In the genomic region with DNA sequence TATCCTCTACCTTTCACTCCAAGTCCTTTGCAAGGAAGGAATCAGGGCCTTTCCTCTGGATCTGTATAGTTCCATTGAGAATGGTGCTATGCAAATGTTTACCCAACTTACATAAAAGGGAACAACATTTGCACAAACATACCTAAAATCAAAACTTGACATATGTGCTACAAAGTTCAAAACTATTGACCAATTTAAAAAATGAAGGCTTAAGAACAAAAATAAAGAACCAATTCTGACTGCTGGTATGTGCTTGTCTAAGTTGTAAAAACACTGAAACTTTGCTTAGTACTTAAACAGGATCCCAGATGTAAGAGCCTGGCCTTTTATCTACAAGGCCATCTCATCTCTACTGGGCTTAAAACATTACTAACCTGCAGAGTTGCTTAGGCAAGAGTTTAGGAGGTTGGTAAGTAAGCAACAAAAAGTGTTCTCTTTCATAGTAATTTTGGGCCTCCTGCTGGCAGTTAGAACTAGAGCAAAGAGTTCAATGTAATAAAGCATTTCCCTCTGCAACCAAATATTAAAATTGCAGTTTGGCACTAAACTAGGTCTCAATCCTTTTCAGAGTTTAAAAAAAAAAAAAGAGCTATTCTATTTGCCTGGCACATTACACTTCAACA, we compare ENCODE assay signal across 8 cellular contexts. TPM values are rescaled to one million over a fixed set of nuclear protein-coding genes. Genes with fewer than 3 reads are reported as not detected.
DNase-seq lines count a peak whose midpoint lies in the region; ATAC-seq, FAIRE-seq and TF ChIP-seq lines count a peak whose summit lies in the region.

No MANE protein-coding gene starts in this region.

- no peak overlapping the region for H2AFZ ChIP-seq in PC-3 (ENCODE audit: low read length)
- H2AFZ ChIP-seq in endothelial cell of umbilical vein (ENCODE audit: low read depth, low read length) = no peak overlapping the region

- POLR2A ChIA-PET in PC-3 (lab: Charles Lee; ENCODE audit: unreplicated experiment) = interaction anchor here (0.6 kb wide), 2 partner anchors 64 to 138 kb away, joined by 6 read pairs; no protein-coding TSS in a partner anchor
- POLR2A ChIA-PET in endothelial cell of umbilical vein (lab: Charles Lee) = interaction anchor here (0.7 to 1.4 kb wide), 2 partner anchors 12 to 138 kb away, joined by 4 to 5 read pairs; no protein-coding TSS in a partner anchor

- ATAC-seq in PC-3 (peak; percentile 23), GM21737 (IDR thresholded peaks at IDR 0.05; ENCODE audit: unreplicated experiment) (no peak)

- H4K20me1 ChIP-seq in PC-3 (ENCODE audit: low read length) (peaks cover 10% of the 10 kb centered on the region), endothelial cell of umbilical vein (replicated peaks; ENCODE audit: control insufficient read depth, extremely low read depth, insufficient read depth, low read length) (no peaks in the 10 kb centered on the region)

- H3K4me2 ChIP-seq in PC-3 (ENCODE audit: low read length) (peak overlapping the region; percentile 94), endothelial cell of umbilical vein (ENCODE audit: insufficient read depth, low read length) (peak overlapping the region; percentile 84)

- H3K4me1 ChIP-seq in PC-3 (ENCODE audit: insufficient read depth, low read length) (peaks cover 48% of the 10 kb centered on the region), endothelial cell of umbilical vein (ENCODE audit: control insufficient read depth, extremely low read depth, insufficient read depth, low read length) (peaks cover 42% of the 10 kb centered on the region)

- H3K9me2 ChIP-seq in PC-3 (replicated peaks; ENCODE audit: low read length) = no peaks in the 10 kb centered on the region

- BruUV-seq in PC-3 (replicated peaks; lab: Mats Ljungman, UMichigan) (no TSS peak), endothelial cell of umbilical vein (replicated peaks; lab: Mats Ljungman, UMichigan) (no TSS peak)

- no peak for TF ChIP-seq POLR2A in endothelial cell of umbilical vein (IDR thresholded peaks at IDR 0.05; ENCODE audit: low read depth, low read length)

- peak overlapping the region; percentile 44 for H3K27ac ChIP-seq in PC-3 (ENCODE audit: low read length)
- H3K27ac ChIP-seq in endothelial cell of umbilical vein (ENCODE audit: insufficient read depth, low read depth, low read length) = no peak overlapping the region

- intact Hi-C loops in PC-3 (cut with micrococcal nuclease) = loop anchor here (1.0 to 10.0 kb wide), 5 partner anchors 68 to 205 kb away; no protein-coding TSS in a partner anchor
- intact Hi-C loops in endothelial cell of umbilical vein (cut with micrococcal nuclease) = loop anchor here (1.0 kb wide), 1 partner anchor 217 kb away; no protein-coding TSS in a partner anchor

- TF ChIP-seq CTCF in GM13976 (IDR thresholded peaks at IDR 0.05; ENCODE audit: borderline replicate concordance, control extremely low read depth, extremely low read depth, insufficient read depth, missing control alignments) = peak; percentile 38
- peak; percentile 58 for TF ChIP-seq CTCF in PC-3 (conservative IDR thresholded peaks at IDR 0.05; ENCODE audit: low read depth, low read length)
- peak in 1 of 2 donors; percentile 14 for TF ChIP-seq CTCF in endothelial cell of umbilical vein (IDR thresholded peaks at IDR 0.05; ENCODE audit: extremely low read depth in 1 of 2, insufficient read depth in 1 of 2, low read depth in 1 of 2, low read length in 2 of 2)

- dilution Hi-C loops in endothelial cell of umbilical vein (cut with MboI; ENCODE audit: extremely low pct_ligation_motif_present, low sequenced_read_pairs) = no loop called here

- H3K79me2 ChIP-seq in PC-3 (ENCODE audit: low read length) (peaks cover 60% of the 10 kb centered on the region), endothelial cell of umbilical vein (ENCODE audit: control insufficient read depth, insufficient read depth, low read length) (peaks cover 34% of the 10 kb centered on the region)

- H3K9me3 ChIP-seq in PC-3 (ENCODE audit: low read length) = no peaks in the 10 kb centered on the region
- H3K9me3 ChIP-seq in endothelial cell of umbilical vein (replicated peaks; ENCODE audit: control insufficient read depth, insufficient read depth, low read length) = no peaks in the 10 kb centered on the region

- H3K9ac ChIP-seq in PC-3 (ENCODE audit: low read length) (no peak overlapping the region), endothelial cell of umbilical vein (replicated peaks; ENCODE audit: extremely low read depth, insufficient read depth, low read length) (no peak overlapping the region)

- H3F3A ChIP-seq in PC-3 (ENCODE audit: low read length, unreplicated experiment) = peaks cover 6% of the 10 kb centered on the region

- H3K27me3 ChIP-seq in PC-3 (ENCODE audit: low read length) (no peaks in the 10 kb centered on the region), endothelial cell of umbilical vein (ENCODE audit: control insufficient read depth in 2 of 2, insufficient read depth in 2 of 2, low read length in 2 of 2) (no peaks in the 10 kb centered on the region)

- H3K9me1 ChIP-seq in endothelial cell of umbilical vein (replicated peaks; ENCODE audit: control insufficient read depth, extremely low read depth, insufficient read depth, low read length) = peaks cover 5% of the 10 kb centered on the region

- CTCF ChIA-PET in PC-3 (lab: Charles Lee) (interaction anchor here (0.6 to 1.5 kb wide), 6 partner anchors 82 to 588 kb away, joined by 3 to 9 read pairs (median 4); no protein-coding TSS in a partner anchor), endothelial cell of umbilical vein (lab: Charles Lee) (interaction anchor here (0.6 to 1.6 kb wide), 10 partner anchors 10 to 289 kb away, joined by 3 to 17 read pairs (median 3); a partner anchor contains a TSS)

- peak overlapping the region; percentile 73 for H3K4me3 ChIP-seq in PC-3 (ENCODE audit: low read length)
- peak overlapping the region in 1 of 3 experiments; percentile 48 for H3K4me3 ChIP-seq in endothelial cell of umbilical vein (replicated peaks in 1 of 3; ENCODE audit: insufficient read depth in 1 of 3, low read depth in 1 of 3, low read length in 3 of 3)

- FAIRE-seq in endothelial cell of umbilical vein (lab: Jason Lieb, UNC) = peak; percentile 55

- in situ Hi-C loops in GM13976 (cut with MboI; ENCODE audit: low sequenced_read_pairs, unreplicated experiment) = no loop called here

- peak; percentile 30 for DNase-seq in AG20443 (ENCODE audit: low spot score)
- DNase-seq in GM13976 (ENCODE audit: low spot score) = no peak
- peak; percentile 70 for DNase-seq in PC-3
- peak; percentile 65 for DNase-seq in endothelial cell of umbilical vein (ENCODE audit: low read depth, low spot score)
- peak; percentile 73 for DNase-seq in renal cortical epithelial cell (ENCODE audit: low read depth)
- DNase-seq in stimulated activated CD4-positive, alpha-beta T cell treated with anti-CD3 and anti-CD28 coated beads, Interleukin-4, amount 100 ng/mL, for 4 hours = no peak
- no peak for DNase-seq in stimulated activated CD4-positive, alpha-beta T cell treated with anti-CD3 and anti-CD28 coated beads, Interleukin-2, amount 100 ng/mL, for 24 hours

- H3K36me3 ChIP-seq in PC-3 (ENCODE audit: low read depth, low read length) = no peaks in the 10 kb centered on the region
- no peaks in the 10 kb centered on the region for H3K36me3 ChIP-seq in endothelial cell of umbilical vein (ENCODE audit: control insufficient read depth in 2 of 2, extremely low read depth in 1 of 2, insufficient read depth in 2 of 2, low read length in 2 of 2)

TF ChIP-seq in endothelial cell of umbilical vein, 7 proteins besides CTCF, POLR2A, EP300 and RAD21:
- TF ChIP-seq GATA2 (IDR thresholded peaks at IDR 0.05; ENCODE audit: insufficient read depth, insufficient read length, low read depth, low read length) (peak; percentile 39), FOS (IDR thresholded peaks at IDR 0.05; ENCODE audit: borderline replicate concordance, insufficient read depth, low read length) (no peak), POLR2AphosphoS5 (IDR thresholded peaks at IDR 0.05; ENCODE audit: insufficient read depth, low read depth, low read length) (no peak)

RNA-seq across cellular contexts. Expression of a gene that starts 2.0 kb away (rescaled TPM):
- total RNA-seq in PC-3 (2014; rRNA removed) = 33.6 and 36.5 TPM in 2 replicates
- total RNA-seq in endothelial cell of umbilical vein = 39.9 and 40.0 TPM in 2 replicates
- 40.7 and 59.4 TPM in 2 replicates for polyA plus RNA-seq in endothelial cell of umbilical vein
- 31.3 and 35.2 TPM in 2 replicates for polyA plus RNA-seq in endothelial cell of umbilical vein (2011; cell fraction: cytosol; rRNA removed)
- polyA plus RNA-seq in endothelial cell of umbilical vein (2011; cell fraction: nucleus; rRNA removed) = 99.0 and 117 TPM in 2 replicates
- polyA plus RNA-seq in endothelial cell of umbilical vein (2012) = 22.4 and 22.8 TPM in 2 replicates
- polyA minus RNA-seq in endothelial cell of umbilical vein = 87.5 and 93.7 TPM in 2 replicates
- polyA minus RNA-seq in endothelial cell of umbilical vein (2011; cell fraction: cytosol; rRNA and poly(A)+ RNA removed) = 14.0 TPM
- 53.4 and 73.0 TPM in 2 replicates for polyA minus RNA-seq in endothelial cell of umbilical vein (2011; cell fraction: nucleus; rRNA and poly(A)+ RNA removed)
- 5.9 and 25.1 TPM in 2 replicates for total RNA-seq in renal cortical epithelial cell

Comparison
In these comparisons a context has a peak if more than half of its experiments do, and no peak if none do; other contexts are left out.
1. DNase-seq: peak in AG20443 (single experiment), PC-3 (single experiment), endothelial cell of umbilical vein (single experiment) and renal cortical epithelial cell (single experiment); none in GM13976 (single experiment), stimulated activated CD4-positive, alpha-beta T cell treated with anti-CD3 and anti-CD28 coated beads, Interleukin-4, amount 100 ng/mL, for 4 hours (0 of 2) and stimulated activated CD4-positive, alpha-beta T cell treated with anti-CD3 and anti-CD28 coated beads, Interleukin-2, amount 100 ng/mL, for 24 hours (0 of 2).